ENCODE assay signal across 1 cellular context in the genomic region with DNA sequence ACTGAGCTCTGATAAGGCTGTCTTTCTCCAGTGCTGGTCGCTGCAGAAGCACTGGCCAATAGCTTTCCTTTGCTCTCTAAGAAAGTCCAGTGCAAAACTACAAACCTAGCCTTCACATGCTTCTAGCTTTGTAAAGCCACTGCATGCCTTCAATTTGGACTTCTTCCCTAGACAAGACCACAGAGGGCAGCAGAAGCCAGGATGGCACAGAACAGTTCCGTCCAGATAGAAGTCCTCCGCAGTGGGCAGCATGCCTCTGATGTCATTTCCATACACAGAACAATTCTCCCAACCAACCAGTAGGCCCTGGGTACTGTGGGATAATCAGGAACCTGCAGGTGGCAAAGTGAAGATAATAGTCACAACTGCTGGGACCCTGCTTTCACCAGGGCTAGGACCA.
TF ChIP-seq lines count a peak whose summit lies in the region.

No MANE protein-coding gene starts in this region.

TF ChIP-seq in H1, 55 proteins besides CTCF, POLR2A, EP300 and RAD21 (continued from another document):
- TF ChIP-seq SUZ12 (IDR thresholded peaks at IDR 0.05; ENCODE audit: low read length), result no peak
- TF ChIP-seq GTF2F1 (IDR thresholded peaks at IDR 0.05; ENCODE audit: borderline replicate concordance, low read depth, low read length), result no peak
- no peak for TF ChIP-seq CBX5 (IDR thresholded peaks at IDR 0.05; ENCODE audit: low read depth, low read length)
- TF ChIP-seq HDAC2 (IDR thresholded peaks at IDR 0.05; ENCODE audit: borderline replicate concordance in 1 of 2, low read depth in 2 of 2, low read length in 2 of 2), result no peak
- no peak for TF ChIP-seq HDAC6 (IDR thresholded peaks at IDR 0.05; ENCODE audit: low read depth, low read length)
- TF ChIP-seq CHD1 (IDR thresholded peaks at IDR 0.05; ENCODE audit: low read depth, low read length), result no peak
- no peak for TF ChIP-seq YY1 (IDR thresholded peaks at IDR 0.05; ENCODE audit: low read depth, low read length)
- TF ChIP-seq, protein P1, sequence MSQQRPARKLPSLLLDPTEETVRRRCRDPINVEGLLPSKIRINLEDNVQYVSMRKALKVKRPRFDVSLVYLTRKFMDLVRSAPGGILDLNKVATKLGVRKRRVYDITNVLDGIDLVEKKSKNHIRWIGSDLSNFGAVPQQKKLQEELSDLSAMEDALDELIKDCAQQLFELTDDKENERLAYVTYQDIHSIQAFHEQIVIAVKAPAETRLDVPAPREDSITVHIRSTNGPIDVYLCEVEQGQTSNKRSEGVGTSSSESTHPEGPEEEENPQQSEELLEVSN (IDR thresholded peaks at IDR 0.05), result no peak
- no peak for TF ChIP-seq PHF8 (conservative IDR thresholded peaks at IDR 0.05; ENCODE audit: low read depth, low read length)
